ENCODE assay signal across 11 cellular contexts in genomic region chr1:24793762-24794161, GRCh38. TPM values are rescaled to one million over a fixed set of nuclear protein-coding genes. Genes with fewer than 3 reads are reported as not detected.
DNase-seq lines count a peak whose midpoint lies in the region; ATAC-seq and TF ChIP-seq lines count a peak whose summit lies in the region.
"Had no signal": no experiment of that assay in that cellular context is flagged by ENCODE, and none has a peak within 500 bp of the region (broad histone marks: within the 10 kb centered on the region; RNA-seq: fewer than 3 reads in every experiment).

No MANE protein-coding gene starts in this region.

- DNase-seq in WTC11 (ENCODE audit: low spot score) (no peak), cardiac muscle cell (ENCODE audit: low read depth in 1 of 2, low spot score in 1 of 2) (peak in 1 of 2 donors; percentile 81), gastrocnemius medialis (no peak), ureter (ENCODE audit: low spot score) (no peak), activated gamma-delta T cell (lab: John Stamatoyannopoulos, UW) (no peak)
- DNase-seq: stimulated activated naive CD8-positive, alpha-beta T cell treated with anti-CD3 and anti-CD28 coated beads, Interleukin-15, Interleukin-2, amounts not matched to agents 100 U/mL and 50 U/mL, for 24 hours; T-cell had no signal

- H3K27me3 ChIP-seq in BLaER1 treated with 17β-estradiol and CSF1 and Interleukin-3, amounts not matched to agents 10 nM and 100 nM: no peaks in the 10 kb centered on the region
- H3K27me3 ChIP-seq in cardiac muscle cell (no peaks in the 10 kb centered on the region), gastrocnemius medialis (no peaks in the 10 kb centered on the region)

- CTCF ChIA-PET in WTC11 (lab: Charles Lee): no interaction called here

- H3K9me3 Mint-ChIP-seq in WTC11: peaks cover 13% of the 10 kb centered on the region
- no peaks in the 10 kb centered on the region for H3K9me3 Mint-ChIP-seq in activated T-helper 17 cell treated with anti-CD3 and anti-CD28 coated beads, Interleukin-2, amount 50 U/mL, for 72 hours
- H3K9me3 Mint-ChIP-seq: T-cell had no signal

- peaks cover 10 to 40% (median 18%) of the 10 kb centered on the region in 10 experiments for H3K4me1 ChIP-seq in BLaER1 treated with 17β-estradiol and CSF1 and Interleukin-3, amounts not matched to agents 10 nM and 100 nM
- H3K4me1 ChIP-seq in cardiac muscle cell (ENCODE audit: low read depth) (peaks cover 24% of the 10 kb centered on the region), gastrocnemius medialis (peaks cover 18 to 22% of the 10 kb centered on the region in 2 donors)

- no peak overlapping the region for H3K4me3 ChIP-seq in BLaER1 treated with 17β-estradiol and CSF1 and Interleukin-3, amounts not matched to agents 10 nM and 100 nM
- no peak overlapping the region for H3K4me3 ChIP-seq in cardiac muscle cell
- no peak overlapping the region for H3K4me3 ChIP-seq in gastrocnemius medialis
- H3K4me3 ChIP-seq: skin epidermis had no signal

- H3K27ac ChIP-seq in BLaER1 treated with 17β-estradiol and CSF1 and Interleukin-3, amounts not matched to agents 10 nM and 100 nM: peak overlapping the region in 4 of 11 experiments; percentile 8 to 41 (median 14); a peak in 6 of 22 replicates
- H3K27ac ChIP-seq in cardiac muscle cell (peak overlapping the region; percentile 78), gastrocnemius medialis (peak overlapping the region; percentile 46 to 66 (median 50))

- intact Hi-C loops in gastrocnemius medialis (cut with DNase I; ENCODE audit: low total_unique reads): loop anchor here (5.0 kb wide), 1 partner anchor 46 kb away; the partner anchor contains the start of gene CLIC4

- H4K20me1 ChIP-seq in BLaER1 treated with 17β-estradiol and CSF1 and Interleukin-3, amounts not matched to agents 10 nM and 100 nM: peaks cover 11 to 80% (median 41%) of the 10 kb centered on the region in 11 experiments; a peak in 18 of 22 replicates

- in situ Hi-C loops in gastrocnemius medialis (cut with MboI; ENCODE audit: low sequenced_read_pairs in 4 of 4): no loop called here

- no peak for TF ChIP-seq CTCF in WTC11 (IDR thresholded peaks at IDR 0.05)
- TF ChIP-seq CTCF in cardiac muscle cell (IDR thresholded peaks at IDR 0.05; ENCODE audit: low read depth, low read length): no peak
- TF ChIP-seq CTCF in gastrocnemius medialis (IDR thresholded peaks at IDR 0.05 in 4 of 5, conservative IDR thresholded peaks at IDR 0.05 in 1 of 5): no peak

- peaks cover 13 to 49% (median 37%) of the 10 kb centered on the region in 11 experiments for H3K36me3 ChIP-seq in BLaER1 treated with 17β-estradiol and CSF1 and Interleukin-3, amounts not matched to agents 10 nM and 100 nM
- H3K36me3 ChIP-seq in cardiac muscle cell (peaks cover 8% of the 10 kb centered on the region), gastrocnemius medialis (no peaks in the 10 kb centered on the region)

- H3K4me2 ChIP-seq in BLaER1 treated with 17β-estradiol and CSF1 and Interleukin-3, amounts not matched to agents 10 nM and 100 nM: peak overlapping the region; percentile 32 to 82 (median 56)

- peaks cover 11 to 40% (median 36%) of the 10 kb centered on the region in 11 experiments for H3K9me3 ChIP-seq in BLaER1 treated with 17β-estradiol and CSF1 and Interleukin-3, amounts not matched to agents 10 nM and 100 nM (replicated peaks in 1 of 11)
- no peaks in the 10 kb centered on the region for H3K9me3 ChIP-seq in cardiac muscle cell (ENCODE audit: low read depth)
- no peaks in the 10 kb centered on the region for H3K9me3 ChIP-seq in gastrocnemius medialis

- H3K4me1 Mint-ChIP-seq in WTC11: peaks cover 17% of the 10 kb centered on the region
- H3K4me1 Mint-ChIP-seq in activated T-helper 17 cell treated with anti-CD3 and anti-CD28 coated beads, Interleukin-2, amount 50 U/mL, for 72 hours: no peaks in the 10 kb centered on the region
- H3K4me1 Mint-ChIP-seq: T-cell had no signal

- peaks cover 24% of the 10 kb centered on the region for H3K36me3 Mint-ChIP-seq in WTC11
- no peaks in the 10 kb centered on the region for H3K36me3 Mint-ChIP-seq in activated T-helper 17 cell treated with anti-CD3 and anti-CD28 coated beads, Interleukin-2, amount 50 U/mL, for 72 hours (ENCODE audit: low read depth)
- H3K36me3 Mint-ChIP-seq: T-cell had no signal

- H3K27me3 Mint-ChIP-seq in WTC11 (ENCODE audit: low read depth): no peaks in the 10 kb centered on the region
- no peaks in the 10 kb centered on the region for H3K27me3 Mint-ChIP-seq in activated T-helper 17 cell treated with anti-CD3 and anti-CD28 coated beads, Interleukin-2, amount 50 U/mL, for 72 hours
- H3K27me3 Mint-ChIP-seq: T-cell had no signal

- POLR2A ChIA-PET in WTC11 (lab: Charles Lee): no interaction called here

- TF ChIP-seq POLR2A in gastrocnemius medialis (IDR thresholded peaks at IDR 0.05): no peak

- ATAC-seq in WTC11 (no peak), gastrocnemius medialis (peak; percentile 44 to 70), GM18517 (IDR thresholded peaks at IDR 0.05; ENCODE audit: unreplicated experiment) (no peak)
- no peak for ATAC-seq in activated T-helper 17 cell treated with anti-CD3 and anti-CD28 coated beads, Interleukin-2, amount 50 U/mL, for 72 hours (replicated peaks)
- ATAC-seq: stimulated activated naive CD8-positive, alpha-beta T cell treated with anti-CD3 and anti-CD28 coated beads, Interleukin-15, Interleukin-2, amounts not matched to agents 100 U/mL and 50 U/mL, for 24 hours; T-cell had no signal

- H3K4me3 Mint-ChIP-seq in WTC11: no peak overlapping the region
- no peak overlapping the region for H3K4me3 Mint-ChIP-seq in activated T-helper 17 cell treated with anti-CD3 and anti-CD28 coated beads, Interleukin-2, amount 50 U/mL, for 72 hours
- H3K4me3 Mint-ChIP-seq: T-cell had no signal

- H3K27ac Mint-ChIP-seq in WTC11: peak overlapping the region; percentile 4
- H3K27ac Mint-ChIP-seq in activated T-helper 17 cell treated with anti-CD3 and anti-CD28 coated beads, Interleukin-2, amount 50 U/mL, for 72 hours: no peak overlapping the region
- H3K27ac Mint-ChIP-seq: T-cell had no signal

- H3K9ac ChIP-seq in BLaER1 treated with 17β-estradiol and CSF1 and Interleukin-3, amounts not matched to agents 10 nM and 100 nM: 0 out of 22 replicates have a peak overlapping the region, but pooled peaks of 1 of the 11 experiments have one; percentile 26

TF ChIP-seq in WTC11, 78 proteins besides CTCF, POLR2A, EP300 and RAD21 (continues in another document):
- no peak for TF ChIP-seq AR (CRISPR knock-in tag; IDR thresholded peaks at IDR 0.05)
- no peak for TF ChIP-seq ZNF425 (CRISPR knock-in tag; conservative IDR thresholded peaks at IDR 0.05)
- no peak for TF ChIP-seq RORB (CRISPR knock-in tag; IDR thresholded peaks at IDR 0.05)
- TF ChIP-seq HMGXB4 (CRISPR knock-in tag; IDR thresholded peaks at IDR 0.05): no peak
- no peak for TF ChIP-seq JAZF1 (CRISPR knock-in tag; IDR thresholded peaks at IDR 0.05)

RNA-seq across cellular contexts. Expression of gene CLIC4, which starts 48.5 kb away (rescaled TPM):
- 248 to 262 TPM (median 260 TPM) in 3 replicates for total RNA-seq in WTC11 (2021)
- total RNA-seq in cardiac muscle cell: 174 and 361 TPM in 2 replicates
- 136 and 221 TPM in 2 replicates for polyA plus RNA-seq in cardiac muscle cell
- total RNA-seq in gastrocnemius medialis: 10 to 100 TPM; 37.3 to 74.5 (median 45.6) TPM
- 163 TPM for total RNA-seq in ureter
- total RNA-seq in activated T-helper 17 cell treated with anti-CD3 and anti-CD28 coated beads, Interleukin-2, amount 50 U/mL, for 72 hours: 10 to 100 TPM in 1 of 2 donors, 1 to 10 TPM in 1; 8.9 to 13.8 TPM

Comparison
In these comparisons a context has a peak if more than half of its experiments do, and no peak if none do; other contexts are left out.
1. ATAC-seq: peak in gastrocnemius medialis (2 of 2); none in WTC11 (single experiment), activated T-helper 17 cell treated with anti-CD3 and anti-CD28 coated beads, Interleukin-2, amount 50 U/mL, for 72 hours (single experiment) and GM18517 (single experiment).